23 cellular contexts compared by ENCODE assay signal in the genomic region with DNA sequence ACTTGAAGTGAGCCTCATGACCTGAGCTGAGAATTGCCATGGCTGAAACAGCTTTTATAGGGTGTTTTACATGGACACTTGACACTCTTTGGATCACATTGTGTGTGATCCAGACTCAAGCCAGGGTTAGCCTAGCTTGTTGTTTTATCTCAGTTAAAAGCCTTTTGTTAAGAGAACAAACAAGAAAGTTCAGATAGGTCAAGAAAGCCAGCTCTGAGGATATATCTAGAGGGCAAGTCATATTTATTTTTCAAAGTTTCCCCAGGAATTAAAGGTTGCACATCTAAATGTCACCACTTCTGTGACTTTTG.
A peak's percentile ranks its signal among the peaks of the same experiment; 100 is the strongest.
DNase-seq lines count a peak whose midpoint lies in the region; ATAC-seq and TF ChIP-seq lines count a peak whose summit lies in the region.
"Had no signal": no experiment of that assay in that cellular context is flagged by ENCODE, and none has a peak within 500 bp of the region (broad histone marks: within the 10 kb centered on the region; RNA-seq: fewer than 3 reads in every experiment).

No MANE protein-coding gene starts in this region.

- no peak for TF ChIP-seq POLR2A in suprapubic skin (IDR thresholded peaks at IDR 0.05)

- H3K4me1 ChIP-seq in ascending aorta (peaks cover 3 to 18% of the 10 kb centered on the region in 2 donors), lower lobe of right lung (peaks cover 41% of the 10 kb centered on the region), suprapubic skin (peaks cover 31% of the 10 kb centered on the region)
- H3K4me1 ChIP-seq: BLaER1 treated with 17β-estradiol and CSF1 and Interleukin-3, amounts not matched to agents 10 nM and 100 nM; testis; vagina had no signal

- peak; percentile 49 for ATAC-seq in Right ventricle myocardium inferior
- peak; percentile 46 to 56 for ATAC-seq in lower lobe of right lung
- no peak for ATAC-seq in GM18867 (IDR thresholded peaks at IDR 0.05; ENCODE audit: unreplicated experiment)
- ATAC-seq: stimulated activated effector memory CD8-positive, alpha-beta T cell treated with anti-CD3 and anti-CD28 coated beads, Interleukin-12 subunit alpha, Interleukin-12 subunit beta, amount 100 ng/mL, for 72 hours had no signal

- H3K27me3 ChIP-seq in ascending aorta (no peaks in the 10 kb centered on the region), lower lobe of right lung (ENCODE audit: low read depth) (no peaks in the 10 kb centered on the region), suprapubic skin (no peaks in the 10 kb centered on the region)
- H3K27me3 ChIP-seq: BLaER1 treated with 17β-estradiol and CSF1 and Interleukin-3, amounts not matched to agents 10 nM and 100 nM; testis; vagina had no signal

- TF ChIP-seq CTCF in ascending aorta (IDR thresholded peaks at IDR 0.05) (no peak), lower lobe of right lung (IDR thresholded peaks at IDR 0.05) (no peak), suprapubic skin (IDR thresholded peaks at IDR 0.05) (no peak)

- H3K27ac ChIP-seq in ascending aorta (peak overlapping the region; percentile 4 to 38), lower lobe of right lung (no peak overlapping the region), suprapubic skin (peak overlapping the region; percentile 39)
- H3K27ac ChIP-seq: BLaER1 treated with 17β-estradiol and CSF1 and Interleukin-3, amounts not matched to agents 10 nM and 100 nM; epithelial cell of prostate; testis; vagina had no signal

- TF ChIP-seq EP300 in suprapubic skin (IDR thresholded peaks at IDR 0.05) = no peak

- DNase-seq in Right ventricle myocardium inferior (ENCODE audit: missing footprints) (no peak), cardiac septum (ENCODE audit: low spot score) (no peak), ascending aorta (ENCODE audit: low spot score in 2 of 2) (no peak), lower lobe of right lung (no peak), suprapubic skin (ENCODE audit: low spot score in 2 of 2) (no peak)
- no peak for DNase-seq in activated CD4-positive, alpha-beta T cell treated with anti-CD3 and anti-CD28 coated beads for 48 hours
- DNase-seq in effector CD4-positive, alpha-beta T cell = no peak
- DNase-seq: activated CD4-positive, alpha-beta memory T cell treated with anti-CD3 and anti-CD28 coated beads, Interleukin-2, amount 10 ng/mL, durations not matched to agents 7 days and 5 days; activated effector memory CD4-positive, alpha-beta T cell treated with Interleukin-2 at 50 U/mL for 16 hours; activated naive CD8-positive, alpha-beta T cell treated with anti-CD3 and anti-CD28 coated beads for 36 hours; DMS79 treated with DMSO at 0.1 percent for 48 hours; KG1; NCI-H1436; NCI-H2107; NCI-H524; stimulated activated CD4-positive, alpha-beta T cell treated with anti-CD3 and anti-CD28 coated beads, Interleukin-1b, Interleukin-23, amount 100 ng/mL, for 48 hours; testis had no signal

- no peak overlapping the region for H3K4me3 ChIP-seq in ascending aorta
- no peak overlapping the region for H3K4me3 ChIP-seq in lower lobe of right lung
- no peak overlapping the region for H3K4me3 ChIP-seq in suprapubic skin
- H3K4me3 ChIP-seq: BLaER1 treated with 17β-estradiol and CSF1 and Interleukin-3, amounts not matched to agents 10 nM and 100 nM; skin epidermis; testis; vagina had no signal

- H3K9me3 ChIP-seq in ascending aorta = no peaks in the 10 kb centered on the region
- no peaks in the 10 kb centered on the region for H3K9me3 ChIP-seq in lower lobe of right lung
- no peaks in the 10 kb centered on the region for H3K9me3 ChIP-seq in suprapubic skin
- H3K9me3 ChIP-seq: BLaER1 treated with 17β-estradiol and CSF1 and Interleukin-3, amounts not matched to agents 10 nM and 100 nM; testis; vagina had no signal

- H3K36me3 ChIP-seq in ascending aorta = no peaks in the 10 kb centered on the region
- H3K36me3 ChIP-seq in lower lobe of right lung = no peaks in the 10 kb centered on the region
- H3K36me3 ChIP-seq in suprapubic skin = no peaks in the 10 kb centered on the region
- H3K36me3 ChIP-seq: BLaER1 treated with 17β-estradiol and CSF1 and Interleukin-3, amounts not matched to agents 10 nM and 100 nM; vagina had no signal

- intact Hi-C loops in Right ventricle myocardium inferior (cut with DNase I) = no loop called here
- intact Hi-C loops in cardiac septum (cut with DNase I) = loop anchor here (5.0 kb wide), 1 partner anchor 54 kb away; no protein-coding TSS in a partner anchor
- intact Hi-C loops in ascending aorta (cut with DNase I) = no loop called here
- intact Hi-C loops in lower lobe of right lung (cut with DNase I) = no loop called here
